Comparison of ENCODE assay signal across 8 cellular contexts in genomic region chr2:19989681-19990415, GRCh38. TPM values are rescaled to one million over a fixed set of nuclear protein-coding genes. Genes with fewer than 3 reads are reported as not detected.
DNase-seq lines count a peak whose midpoint lies in the region; TF ChIP-seq lines count a peak whose summit lies in the region.

Gene WDR35 (minus strand): TSS chr2:19990105. CDS start chr2:19990015, 90 bp downstream.

- peaks cover 20% of the 10 kb centered on the region for H3K36me3 Mint-ChIP-seq in endodermal cell (ENCODE audit: low read depth)

- peak within 1 kb of the TSS; percentile 37 for H3K27ac Mint-ChIP-seq in endodermal cell

- no peaks in the 10 kb centered on the region for H3K36me3 ChIP-seq in endodermal cell (ENCODE audit: control insufficient read depth, insufficient read depth, low read length)

- H3K9me3 Mint-ChIP-seq in endodermal cell = no peaks in the 10 kb centered on the region

- H3K27me3 Mint-ChIP-seq in endodermal cell (ENCODE audit: insufficient read depth) = no peaks in the 10 kb centered on the region

- no peaks in the 10 kb centered on the region for H3K9me3 ChIP-seq in endodermal cell (ENCODE audit: control insufficient read depth, low read length)

- DNase-seq in COLO829 (ENCODE audit: low spot score) = peak; percentile 96
- peak; percentile 95 for DNase-seq in GM20000 (ENCODE audit: low spot score)
- peak; percentile 73 for DNase-seq in HS-27A (ENCODE audit: low read depth)
- DNase-seq in NK-92 (lab: John Stamatoyannopoulos, UW; ENCODE audit: unreplicated experiment) = peak; percentile 16
- DNase-seq in activated CD8-positive, alpha-beta memory T cell treated with anti-CD3 and anti-CD28 coated beads for 48 hours (ENCODE audit: low read depth in 2 of 3, low spot score in 2 of 3) = peak; percentile 84 to 88 (median 86)
- DNase-seq in endodermal cell = peak; percentile 98
- peak; percentile 96 for DNase-seq in mesenteric fat pad (ENCODE audit: low spot score)
- DNase-seq in stimulated activated CD8-positive, alpha-beta memory T cell treated with anti-CD3 and anti-CD28 coated beads, Interleukin-15, amount 100 ng/mL, for 1 hour (ENCODE audit: low read depth) = peak; percentile 82

- H3K4me3 ChIP-seq in endodermal cell (ENCODE audit: low read length) = peak within 1 kb of the TSS; percentile 91

- H3K27ac ChIP-seq in endodermal cell (ENCODE audit: low read depth, low read length) = peak within 1 kb of the TSS; percentile 30

- H3K27me3 ChIP-seq in endodermal cell (ENCODE audit: control insufficient read depth, insufficient read depth, low read length, poor library complexity, severe bottlenecking) = no peaks in the 10 kb centered on the region

- H3K4me1 ChIP-seq in endodermal cell (ENCODE audit: control insufficient read depth, insufficient read depth, low read length) = no peaks in the 10 kb centered on the region

- peaks cover 23% of the 10 kb centered on the region for H3K4me1 Mint-ChIP-seq in endodermal cell

- peak within 1 kb of the TSS; percentile 31 for H3K9ac ChIP-seq in endodermal cell (ENCODE audit: extremely low read depth, low read length, poor library complexity, severe bottlenecking)

- WGBS in endodermal cell (ENCODE audit: insufficient coverage in 1 of 2, insufficient read length in 1 of 2), 2 experiments = 0% methylated on average over 39 to 69 of the region's 69 CpGs

- TF ChIP-seq CTCF in GM20000 (IDR thresholded peaks at IDR 0.05; ENCODE audit: extremely low read depth, missing control alignments) = no peak
- no peak for TF ChIP-seq CTCF in endodermal cell (conservative IDR thresholded peaks at IDR 0.05)

- H3K4me3 Mint-ChIP-seq in endodermal cell = peak within 1 kb of the TSS; percentile 79

RNA-seq across cellular contexts. Expression of gene WDR35, which starts in this region (rescaled TPM):
- total RNA-seq in endodermal cell = 10 to 100 TPM; 11.3 to 13.5 TPM
- polyA plus RNA-seq in endodermal cell (2013, experiment 1 of 2) = 15.6 TPM
- polyA plus RNA-seq in endodermal cell (2013, experiment 2 of 2) = 13.0 TPM
- 6.6 TPM for total RNA-seq in mesenteric fat pad

Comparison
In these comparisons a context has a peak if more than half of its experiments do, and no peak if none do; other contexts are left out.
1. Peak in every context shown above with its lines: DNase-seq, H3K4me3 ChIP-seq and H3K27ac ChIP-seq.
2. DNase-seq: peak in every context shown above with its lines; median percentile 98 in endodermal cell; 96 in COLO829; 96 in mesenteric fat pad; 95 in GM20000; 86 in activated CD8-positive, alpha-beta memory T cell treated with anti-CD3 and anti-CD28 coated beads for 48 hours; 82 in stimulated activated CD8-positive, alpha-beta memory T cell treated with anti-CD3 and anti-CD28 coated beads, Interleukin-15, amount 100 ng/mL, for 1 hour; 73 in HS-27A; 16 in NK-92.